Comparison of ENCODE assay signal across 27 cellular contexts in the genomic region with DNA sequence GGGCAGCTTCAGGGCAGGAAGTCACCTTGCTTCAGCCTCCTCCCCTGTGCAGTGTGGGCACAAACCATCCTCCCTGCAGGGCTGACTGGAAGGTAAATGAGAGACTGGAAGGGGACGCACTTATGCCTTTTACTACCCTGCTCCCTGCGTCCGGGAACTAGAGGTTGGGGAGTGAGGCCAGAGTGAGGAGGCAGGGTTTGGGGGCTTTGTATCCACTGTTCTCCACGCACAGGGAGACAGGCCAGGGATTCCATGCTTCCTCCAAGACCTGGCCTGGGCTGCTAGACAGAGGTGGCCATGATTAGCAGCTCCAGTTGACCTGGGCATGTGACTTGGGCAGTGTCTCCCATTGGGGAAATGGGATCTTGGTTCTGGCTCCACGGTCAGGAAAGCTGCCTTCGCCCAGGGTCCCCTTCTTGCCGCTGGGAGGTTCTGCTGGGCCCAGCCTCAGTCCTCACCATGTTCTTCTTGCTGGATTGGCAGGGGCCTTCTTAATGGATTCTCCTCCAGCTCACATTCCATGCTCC. TPM values are rescaled to one million over a fixed set of nuclear protein-coding genes. Genes with fewer than 3 reads are reported as not detected.
DNase-seq lines count a peak whose midpoint lies in the region; ATAC-seq, FAIRE-seq and TF ChIP-seq lines count a peak whose summit lies in the region.
"Had no signal": no experiment of that assay in that cellular context is flagged by ENCODE, and none has a peak within 500 bp of the region (broad histone marks: within the 10 kb centered on the region; RNA-seq: fewer than 3 reads in every experiment).

No MANE protein-coding gene starts in this region.

- peak overlapping the region; percentile 22 for H3K27ac Mint-ChIP-seq in mesothelial cell of epicardium
- peak overlapping the region; percentile 54 for H3K27ac Mint-ChIP-seq in stimulated activated effector memory CD8-positive, alpha-beta T cell treated with anti-CD3 and anti-CD28 coated beads, Interleukin-12 subunit alpha, Interleukin-12 subunit beta, amount 100 ng/mL, for 72 hours
- H3K27ac Mint-ChIP-seq: CD4-positive, alpha-beta memory T cell; T-helper 1 cell treated with Interleukin-12 subunit alpha and Interleukin-12 subunit beta and Interleukin-4 antibody, amounts not matched to agents 30 μg/mL and 1 μg/mL, for 36 hours had no signal

- DNase-seq in NT2/D1 (ENCODE audit: low read depth, low spot score) = no peak
- no peak for DNase-seq in bronchial epithelial cell (ENCODE audit: low read depth)
- DNase-seq in mesothelial cell of epicardium (ENCODE audit: low spot score in 2 of 2, unreplicated experiment in 2 of 2) = no peak
- no peak for DNase-seq in stimulated activated effector memory CD8-positive, alpha-beta T cell treated with anti-CD3 and anti-CD28 coated beads, Interleukin-12 subunit alpha, Interleukin-12 subunit beta, amount 100 ng/mL, for 72 hours (ENCODE audit: low spot score in 2 of 2)
- DNase-seq in H4 (ENCODE audit: low spot score) = no peak
- DNase-seq in esophagus muscularis mucosa (ENCODE audit: extremely low spot score) = no peak
- DNase-seq: activated CD4-positive, alpha-beta T cell treated with anti-CD3 and anti-CD28 coated beads for 4 hours; activated T-cell treated with anti-CD3 and anti-CD28 coated beads, Interleukin-2, amount 50 U/mL, for 4 hours; GM23248; KG1; NCI-H2171; NCI-H526; SIG-M5; stimulated activated CD4-positive, alpha-beta T cell treated with anti-CD3 and anti-CD28 coated beads, Interleukin-12 subunit alpha, Interleukin-12 subunit beta, amount 100 ng/mL, for 4 hours; stimulated activated CD4-positive, alpha-beta T cell treated with anti-CD3 and anti-CD28 coated beads, Interleukin-4, amount 100 ng/mL, for 4 hours; stimulated activated naive CD4-positive, alpha-beta T cell treated with Interleukin-2 at 50 U/mL for 16 hours had no signal

- WGBS in esophagus muscularis mucosa = 87% methylated on average over 4 of the region's 7 CpGs

- H3K27ac ChIP-seq in esophagus muscularis mucosa (replicated peaks in 1 of 4) = no peak overlapping the region
- H3K27ac ChIP-seq: GM23248, Peyer's patch, right atrium auricular region, thyroid gland had no signal

- peak overlapping the region; percentile 10 for H3K9ac ChIP-seq in NT2/D1 (ENCODE audit: insufficient read length, low read depth)
- H3K9ac ChIP-seq: GM23248 had no signal

- no peaks in the 10 kb centered on the region for H3K9me3 Mint-ChIP-seq in mesothelial cell of epicardium
- H3K9me3 Mint-ChIP-seq in stimulated activated effector memory CD8-positive, alpha-beta T cell treated with anti-CD3 and anti-CD28 coated beads, Interleukin-12 subunit alpha, Interleukin-12 subunit beta, amount 100 ng/mL, for 72 hours = no peaks in the 10 kb centered on the region
- H3K9me3 Mint-ChIP-seq: activated T-cell treated with anti-CD3 and anti-CD28 coated beads, Interleukin-2, amount 50 U/mL, for 4 hours; CD4-positive, alpha-beta memory T cell; T-helper 1 cell treated with Interleukin-12 subunit alpha and Interleukin-12 subunit beta and Interleukin-4 antibody, amounts not matched to agents 30 μg/mL and 1 μg/mL, for 36 hours had no signal

- H3K9me3 ChIP-seq in NT2/D1 (ENCODE audit: insufficient read depth, low read length) (no peaks in the 10 kb centered on the region), esophagus muscularis mucosa (no peaks in the 10 kb centered on the region)
- H3K9me3 ChIP-seq: adrenal gland, Peyer's patch, right atrium auricular region, thyroid gland had no signal

- TF ChIP-seq CTCF in bronchial epithelial cell (IDR thresholded peaks at IDR 0.05; ENCODE audit: insufficient read depth, low read length, severe bottlenecking) (no peak), mesothelial cell of epicardium (IDR thresholded peaks at IDR 0.05; ENCODE audit: unreplicated experiment) (no peak), esophagus muscularis mucosa (IDR thresholded peaks at IDR 0.05) (no peak)

- H3K36me3 Mint-ChIP-seq in mesothelial cell of epicardium = no peaks in the 10 kb centered on the region
- no peaks in the 10 kb centered on the region for H3K36me3 Mint-ChIP-seq in stimulated activated effector memory CD8-positive, alpha-beta T cell treated with anti-CD3 and anti-CD28 coated beads, Interleukin-12 subunit alpha, Interleukin-12 subunit beta, amount 100 ng/mL, for 72 hours
- H3K36me3 Mint-ChIP-seq: CD4-positive, alpha-beta memory T cell had no signal

- H3K27me3 ChIP-seq in NT2/D1 (ENCODE audit: insufficient read depth, insufficient read length) = peaks cover 42% of the 10 kb centered on the region
- peaks cover 14% of the 10 kb centered on the region for H3K27me3 ChIP-seq in bronchial epithelial cell (ENCODE audit: control insufficient read depth, insufficient read depth, low read length)
- peaks cover 0 to 52% (median 24%) of the 10 kb centered on the region in 4 donors for H3K27me3 ChIP-seq in esophagus muscularis mucosa

- no peak for TF ChIP-seq EP300 in esophagus muscularis mucosa (IDR thresholded peaks at IDR 0.05)

- H3K27me3 Mint-ChIP-seq in mesothelial cell of epicardium (ENCODE audit: low read depth) = peaks cover 24% of the 10 kb centered on the region

- peaks cover 40% of the 10 kb centered on the region for H3K4me1 Mint-ChIP-seq in mesothelial cell of epicardium
- H3K4me1 Mint-ChIP-seq in stimulated activated effector memory CD8-positive, alpha-beta T cell treated with anti-CD3 and anti-CD28 coated beads, Interleukin-12 subunit alpha, Interleukin-12 subunit beta, amount 100 ng/mL, for 72 hours = peaks cover 36% of the 10 kb centered on the region

- no peak for TF ChIP-seq POLR2A in esophagus muscularis mucosa (IDR thresholded peaks at IDR 0.05; ENCODE audit: low read depth)

- H3K4me1 ChIP-seq in NT2/D1 (ENCODE audit: insufficient read depth, insufficient read length) (peaks cover 13% of the 10 kb centered on the region), esophagus muscularis mucosa (peaks cover 9 to 12% (median 11%) of the 10 kb centered on the region in 4 donors)

- intact Hi-C loops in esophagus muscularis mucosa (cut with DNase I) = no loop called here

- H3K36me3 ChIP-seq in NT2/D1 (ENCODE audit: insufficient read depth, insufficient read length, low read length) (no peaks in the 10 kb centered on the region), bronchial epithelial cell (ENCODE audit: control insufficient read depth, insufficient read depth, low read length) (no peaks in the 10 kb centered on the region), esophagus muscularis mucosa (no peaks in the 10 kb centered on the region)
- H3K36me3 ChIP-seq: adrenal gland, Peyer's patch, right atrium auricular region, thyroid gland had no signal

- H3K4me3 ChIP-seq in NT2/D1 (ENCODE audit: insufficient read length, low read depth) = no peak overlapping the region
- H3K4me3 ChIP-seq in bronchial epithelial cell (ENCODE audit: low read depth, low read length) = no peak overlapping the region
- no peak overlapping the region for H3K4me3 ChIP-seq in esophagus muscularis mucosa
- H3K4me3 ChIP-seq: adrenal gland, GM23248, Peyer's patch, right atrium auricular region, thyroid gland had no signal

- no peak for ATAC-seq in stimulated activated effector memory CD8-positive, alpha-beta T cell treated with anti-CD3 and anti-CD28 coated beads, Interleukin-12 subunit alpha, Interleukin-12 subunit beta, amount 100 ng/mL, for 72 hours
- ATAC-seq in GM18502 (IDR thresholded peaks at IDR 0.05; ENCODE audit: poor library complexity, unreplicated experiment) = no peak
- ATAC-seq: activated T-cell treated with anti-CD3 and anti-CD28 coated beads, Interleukin-2, amount 50 U/mL, for 4 hours had no signal

- FAIRE-seq in bronchial epithelial cell (lab: Jason Lieb, UNC) = peak; percentile 66
- FAIRE-seq: endometrium, islet of Langerhans had no signal

- H3K4me3 Mint-ChIP-seq in mesothelial cell of epicardium = no peak overlapping the region
- no peak overlapping the region for H3K4me3 Mint-ChIP-seq in stimulated activated effector memory CD8-positive, alpha-beta T cell treated with anti-CD3 and anti-CD28 coated beads, Interleukin-12 subunit alpha, Interleukin-12 subunit beta, amount 100 ng/mL, for 72 hours
- H3K4me3 Mint-ChIP-seq: activated T-cell treated with anti-CD3 and anti-CD28 coated beads, Interleukin-2, amount 50 U/mL, for 4 hours; CD4-positive, alpha-beta memory T cell; T-helper 1 cell treated with Interleukin-12 subunit alpha and Interleukin-12 subunit beta and Interleukin-4 antibody, amounts not matched to agents 30 μg/mL and 1 μg/mL, for 36 hours had no signal

RNA-seq across cellular contexts. Expression of a gene that starts 37.0 kb away (rescaled TPM):
- total RNA-seq in bronchial epithelial cell (under 0.01 TPM in 1 of 2 replicates, not detected in the other), mesothelial cell of epicardium (0.78 to 0.95 TPM (median 0.86 TPM) in 3 replicates), esophagus muscularis mucosa (under 1 TPM in 3 of 4 donors, not detected in 1; under 0.01 to 0.17 (median 0.13) TPM)
- 0.04 TPM in 1 of 2 replicates, not detected in the other for total RNA-seq in H4 (2014; rRNA removed; shearing (Covaris generic))
- total RNA-seq: activated CD8-positive, alpha-beta memory T cell treated with anti-CD3 and anti-CD28 coated beads for 36 hours; activated T-cell treated with anti-CD3 and anti-CD28 coated beads, Interleukin-2, amount 50 U/mL, for 4 hours; CD4-positive, alpha-beta memory T cell; HT-29; Peyer's patch had no signal
